Comparison of ENCODE assay signal across 29 cellular contexts in genomic region chr5:28380172-28380571, GRCh38.
"Had no signal": no experiment of that assay in that cellular context is flagged by ENCODE, and none has a peak within 500 bp of the region (broad histone marks: within the 10 kb centered on the region; RNA-seq: fewer than 3 reads in every experiment).

No MANE protein-coding gene starts in this region.

- H3K4me1 Mint-ChIP-seq: naive thymus-derived CD8-positive, alpha-beta T cell; nephron progenitor cell; neural crest cell; stimulated activated effector memory CD8-positive, alpha-beta T cell treated with anti-CD3 and anti-CD28 coated beads, Interleukin-12 subunit alpha, Interleukin-12 subunit beta, amount 100 ng/mL, for 72 hours; stimulated activated naive B cell treated with anti-CD40 and anti-IgM and Interleukin-4, amounts not matched to agents 10 μg/mL and 1 μg/mL and 100 μg/mL, for 72 hours had no signal

- H3K9ac ChIP-seq: parathyroid adenoma had no signal

- ATAC-seq: naive thymus-derived CD8-positive, alpha-beta T cell; natural killer cell treated with Interleukin-12 subunit alpha and Interleukin-12 subunit beta and Interleukin-15 and Interleukin-18, amount 100 ng/mL, for 72 hours; psoas muscle; right cardiac atrium; right lobe of liver; stimulated activated effector memory CD8-positive, alpha-beta T cell treated with anti-CD3 and anti-CD28 coated beads, Interleukin-12 subunit alpha, Interleukin-12 subunit beta, amount 100 ng/mL, for 72 hours; stimulated activated naive B cell treated with anti-CD40 and anti-IgM and Interleukin-4, amounts not matched to agents 10 μg/mL and 1 μg/mL and 100 μg/mL, for 72 hours had no signal

- H3K27ac ChIP-seq: ovary, parathyroid adenoma, psoas muscle, right lobe of liver, sigmoid colon, stomach, thoracic aorta, thyroid gland, tibial nerve, upper lobe of left lung, uterus had no signal

- H3K27ac Mint-ChIP-seq: naive thymus-derived CD8-positive, alpha-beta T cell; natural killer cell treated with Interleukin-12 subunit alpha and Interleukin-12 subunit beta and Interleukin-15 and Interleukin-18, amount 100 ng/mL, for 72 hours; nephron progenitor cell; progenitor cell of endocrine pancreas; stimulated activated effector memory CD8-positive, alpha-beta T cell treated with anti-CD3 and anti-CD28 coated beads, Interleukin-12 subunit alpha, Interleukin-12 subunit beta, amount 100 ng/mL, for 72 hours; stimulated activated naive B cell treated with anti-CD40 and anti-IgM and Interleukin-4, amounts not matched to agents 10 μg/mL and 1 μg/mL and 100 μg/mL, for 72 hours; stimulated activated naive CD8-positive, alpha-beta T cell treated with anti-CD3 and anti-CD28 coated beads, Interleukin-15, Interleukin-2, amounts not matched to agents 100 ng/mL and 50 ng/mL, for 24 hours had no signal

- H3K4me1 ChIP-seq: parathyroid adenoma, psoas muscle, right lobe of liver, sigmoid colon, stomach, tibial nerve, upper lobe of left lung, uterus had no signal

- H3K27me3 ChIP-seq: ovary, right lobe of liver, sigmoid colon, stomach, thyroid gland, tibial nerve, upper lobe of left lung, uterus had no signal

- H3K27me3 Mint-ChIP-seq: naive thymus-derived CD8-positive, alpha-beta T cell; natural killer cell treated with Interleukin-12 subunit alpha and Interleukin-12 subunit beta and Interleukin-15 and Interleukin-18, amount 100 ng/mL, for 72 hours; progenitor cell of endocrine pancreas; stimulated activated naive B cell treated with anti-CD40 and anti-IgM and Interleukin-4, amounts not matched to agents 10 μg/mL and 1 μg/mL and 100 μg/mL, for 72 hours; stimulated activated naive CD8-positive, alpha-beta T cell treated with anti-CD3 and anti-CD28 coated beads, Interleukin-15, Interleukin-2, amounts not matched to agents 100 ng/mL and 50 ng/mL, for 24 hours had no signal

- H3K36me3 Mint-ChIP-seq: naive thymus-derived CD8-positive, alpha-beta T cell; stimulated activated effector memory CD8-positive, alpha-beta T cell treated with anti-CD3 and anti-CD28 coated beads, Interleukin-12 subunit alpha, Interleukin-12 subunit beta, amount 100 ng/mL, for 72 hours; stimulated activated naive B cell treated with anti-CD40 and anti-IgM and Interleukin-4, amounts not matched to agents 10 μg/mL and 1 μg/mL and 100 μg/mL, for 72 hours had no signal

- H3K4me3 Mint-ChIP-seq: naive thymus-derived CD8-positive, alpha-beta T cell; natural killer cell treated with Interleukin-12 subunit alpha and Interleukin-12 subunit beta and Interleukin-15 and Interleukin-18, amount 100 ng/mL, for 72 hours; nephron progenitor cell; neural crest cell; stimulated activated effector memory CD8-positive, alpha-beta T cell treated with anti-CD3 and anti-CD28 coated beads, Interleukin-12 subunit alpha, Interleukin-12 subunit beta, amount 100 ng/mL, for 72 hours; stimulated activated naive B cell treated with anti-CD40 and anti-IgM and Interleukin-4, amounts not matched to agents 10 μg/mL and 1 μg/mL and 100 μg/mL, for 72 hours; stimulated activated naive CD8-positive, alpha-beta T cell treated with anti-CD3 and anti-CD28 coated beads, Interleukin-15, Interleukin-2, amounts not matched to agents 100 ng/mL and 50 ng/mL, for 24 hours had no signal

- H3K36me3 ChIP-seq: ovary, right lobe of liver, sigmoid colon, stomach, thoracic aorta, thyroid gland, tibial nerve, upper lobe of left lung, uterus had no signal

- H3K9me3 ChIP-seq: ovary, thyroid gland, upper lobe of left lung had no signal

- H3K4me3 ChIP-seq: ovary, psoas muscle, right lobe of liver, sigmoid colon, stomach, thoracic aorta, thyroid gland, tibial nerve, upper lobe of left lung, uterus had no signal

- FAIRE-seq: small intestine had no signal

- H2AFZ ChIP-seq: parathyroid adenoma had no signal

- DNase-seq: naive thymus-derived CD8-positive, alpha-beta T cell; nephron progenitor cell; occipital lobe; ovary; posterior cingulate gyrus; psoas muscle; right cardiac atrium; right lobe of liver; sigmoid colon; small intestine; stimulated activated CD4-positive, alpha-beta T cell treated with anti-CD3 and anti-CD28 coated beads, Interleukin-15, amount 100 ng/mL, for 24 hours; stimulated activated CD4-positive, alpha-beta T cell treated with anti-CD3 and anti-CD28 coated beads, Interleukin-2, amount 100 ng/mL, for 24 hours; stimulated activated CD4-positive, alpha-beta T cell treated with anti-CD3 and anti-CD28 coated beads, Interleukin-2, amount 100 ng/mL, for 48 hours; stimulated activated CD4-positive, alpha-beta T cell treated with anti-CD3 and anti-CD28 coated beads, Interleukin-4, amount 100 ng/mL, for 24 hours; stimulated activated naive B cell treated with anti-CD40 and anti-IgM and Interleukin-4, amounts not matched to agents 10 μg/mL and 1 μg/mL and 100 μg/mL, for 72 hours; stimulated activated naive CD4-positive, alpha-beta T cell treated with Interleukin-2 at 50 U/mL for 16 hours; stomach; thyroid gland; trophoblast cell; upper lobe of left lung; uterus had no signal
